Comparison of ENCODE assay signal across 1 cellular context in genomic region chr12:84658877-84659276, GRCh38.
TF ChIP-seq lines count a peak whose summit lies in the region.

No MANE protein-coding gene starts in this region.

TF ChIP-seq in GM23338, 12 proteins besides CTCF, POLR2A, EP300 and RAD21 (continued from another document):
- TF ChIP-seq ZNF462 (CRISPR knock-in tag; IDR thresholded peaks at IDR 0.05) (no peak), REST (IDR thresholded peaks at IDR 0.05; ENCODE audit: unreplicated experiment) (no peak), POLR2AphosphoS5 (IDR thresholded peaks at IDR 0.05; ENCODE audit: low read depth) (no peak), NANOG (IDR thresholded peaks at IDR 0.05; ENCODE audit: borderline replicate concordance) (no peak)
